Comparison of ENCODE assay signal across 8 cellular contexts in genomic region chr3:30286007-30286669, GRCh38.
DNase-seq lines count a peak whose midpoint lies in the region; ATAC-seq and TF ChIP-seq lines count a peak whose summit lies in the region.

No MANE protein-coding gene starts in this region.

- peak; percentile 73 for ATAC-seq in mucosa of descending colon
- ATAC-seq in GM21390 (IDR thresholded peaks at IDR 0.05; ENCODE audit: unreplicated experiment), result no peak
- no peak for ATAC-seq in HG03159 (IDR thresholded peaks at IDR 0.05; ENCODE audit: unreplicated experiment)
- ATAC-seq in HG02981 (IDR thresholded peaks at IDR 0.05; ENCODE audit: unreplicated experiment), result no peak

- DNase-seq in Daoy (ENCODE audit: low read depth) (peak; percentile 89), NCI-H2196 (lab: John Stamatoyannopoulos, UW; ENCODE audit: unreplicated experiment) (peak; percentile 14), coronary artery (ENCODE audit: low spot score) (peak; percentile 79), mucosa of descending colon (peak; percentile 38 to 64 (median 39)), islet precursor cell (no peak)

- intact Hi-C loops in mucosa of descending colon (cut with DNase I, micrococcal nuclease), result no loop called here

- H3K4me3 ChIP-seq in coronary artery (no peak overlapping the region), mucosa of descending colon (no peak overlapping the region)

- no peaks in the 10 kb centered on the region for H3K36me3 ChIP-seq in mucosa of descending colon (ENCODE audit: low read depth)

- TF ChIP-seq CTCF in coronary artery (IDR thresholded peaks at IDR 0.05) (no peak), mucosa of descending colon (IDR thresholded peaks at IDR 0.05) (no peak)

- no peaks in the 10 kb centered on the region for H3K9me3 ChIP-seq in mucosa of descending colon

- peaks cover 6% of the 10 kb centered on the region for H3K4me1 ChIP-seq in mucosa of descending colon (ENCODE audit: low read depth)

- H3K27ac ChIP-seq in coronary artery, result peak overlapping the region; percentile 29 to 78
